Comparison of ENCODE assay signal across 27 cellular contexts in the genomic region with DNA sequence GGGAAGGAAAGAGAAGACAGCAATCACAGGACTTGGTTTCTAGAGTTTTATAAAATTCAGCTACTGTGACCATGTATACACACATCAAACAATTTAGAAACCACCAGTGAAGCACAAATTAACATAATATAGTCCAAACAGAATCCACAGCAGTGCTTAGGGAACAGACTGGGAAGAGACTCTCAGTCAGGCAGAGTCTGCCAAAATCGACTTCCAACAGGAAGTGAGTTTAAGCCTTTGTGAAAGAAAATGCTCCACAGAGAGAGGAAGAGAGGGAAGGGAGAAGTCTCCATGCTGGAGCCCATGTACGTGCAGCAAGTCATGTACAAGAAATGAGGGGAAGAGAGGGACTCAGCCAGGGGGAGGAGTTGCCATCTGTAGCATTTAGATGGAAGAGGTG.
A peak's percentile ranks its signal among the peaks of the same experiment; 100 is the strongest.
DNase-seq lines count a peak whose midpoint lies in the region; TF ChIP-seq lines count a peak whose summit lies in the region.
"Had no signal": no experiment of that assay in that cellular context is flagged by ENCODE, and none has a peak within 500 bp of the region (broad histone marks: within the 10 kb centered on the region; RNA-seq: fewer than 3 reads in every experiment).

No MANE protein-coding gene starts in this region.

- H3K27me3 ChIP-seq in parathyroid adenoma (ENCODE audit: control insufficient read depth, insufficient read depth, low read length), result no peaks in the 10 kb centered on the region
- H3K27me3 ChIP-seq: colonic mucosa, sigmoid colon, tibial nerve had no signal

- DNase-seq in NCI-H2171 treated with DMSO at 0.1 percent for 48 hours (lab: John Stamatoyannopoulos, UW), result peak; percentile 9
- DNase-seq in NCI-H2171 (lab: John Stamatoyannopoulos, UW), result no peak
- DNase-seq in MV-4-11 (lab: John Stamatoyannopoulos, UW), result peak; percentile 24
- DNase-seq in erythroblast (lab: John Stamatoyannopoulos, UW), result no peak
- DNase-seq in stimulated activated CD4-positive, alpha-beta T cell treated with anti-CD3 and anti-CD28 coated beads, Interleukin-12 subunit alpha, Interleukin-12 subunit beta, amount 100 ng/mL, for 4 hours, result no peak
- DNase-seq in DMS153 (lab: John Stamatoyannopoulos, UW), result no peak
- DNase-seq: activated CD4-positive, alpha-beta T cell treated with anti-CD3 and anti-CD28 coated beads for 4 hours; AML-193; CD4-positive, alpha-beta memory T cell; colonic mucosa; effector CD8-positive, alpha-beta T cell; HCEC 1CT; hypothalamus; KG1; left cardiac atrium; mesenchymal stem cell; NCI-H1436; NCI-H446 treated with DMSO at 0.1 percent for 48 hours; psoas muscle; SHP77; sigmoid colon; stimulated activated CD4-positive, alpha-beta T cell treated with anti-CD3 and anti-CD28 coated beads, Interleukin-4, amount 100 ng/mL, for 4 hours; T-helper 2 cell had no signal

- no peak overlapping the region for H3K9ac ChIP-seq in parathyroid adenoma

- H3K9me3 ChIP-seq in parathyroid adenoma (ENCODE audit: control insufficient read depth, low read length), result no peaks in the 10 kb centered on the region
- H3K9me3 ChIP-seq: colonic mucosa, psoas muscle, sigmoid colon, tibial nerve had no signal

- no peak overlapping the region for H3K4me2 ChIP-seq in parathyroid adenoma (ENCODE audit: low read length)

- H3K36me3 ChIP-seq in parathyroid adenoma (ENCODE audit: control insufficient read depth, insufficient read depth, low read length), result no peaks in the 10 kb centered on the region
- H3K36me3 ChIP-seq: colonic mucosa, sigmoid colon, tibial nerve had no signal

- peak overlapping the region; percentile 59 for H2AFZ ChIP-seq in parathyroid adenoma

- TF ChIP-seq CTCF in VCaP (conservative IDR thresholded peaks at IDR 0.05) (no peak), parathyroid adenoma (IDR thresholded peaks at IDR 0.05) (no peak)

- no peak for TF ChIP-seq POLR2A in erythroblast (IDR thresholded peaks at IDR 0.05; ENCODE audit: low read length)

- H3K79me2 ChIP-seq in parathyroid adenoma, result no peaks in the 10 kb centered on the region

- H3K27ac ChIP-seq in VCaP, result peak overlapping the region; percentile 62
- H3K27ac ChIP-seq in parathyroid adenoma, result no peak overlapping the region
- H3K27ac ChIP-seq: colonic mucosa, HL-60, psoas muscle, sigmoid colon, tibial nerve had no signal

- H3K4me3 ChIP-seq in parathyroid adenoma (ENCODE audit: low read depth, low read length), result no peak overlapping the region
- H3K4me3 ChIP-seq: colonic mucosa, psoas muscle, sigmoid colon, tibial nerve had no signal

- H3K4me1 ChIP-seq in parathyroid adenoma, result peaks cover 3% of the 10 kb centered on the region
- H3K4me1 ChIP-seq: colonic mucosa, psoas muscle, sigmoid colon, tibial nerve had no signal

Comparison
In these comparisons a context has a peak if more than half of its experiments do, and no peak if none do; other contexts are left out.
1. DNase-seq: peak in NCI-H2171 treated with DMSO at 0.1 percent for 48 hours (single experiment) and MV-4-11 (single experiment); none in NCI-H2171 (single experiment), erythroblast (0 of 2), stimulated activated CD4-positive, alpha-beta T cell treated with anti-CD3 and anti-CD28 coated beads, Interleukin-12 subunit alpha, Interleukin-12 subunit beta, amount 100 ng/mL, for 4 hours (single experiment) and DMS153 (single experiment).